In the genomic region with DNA sequence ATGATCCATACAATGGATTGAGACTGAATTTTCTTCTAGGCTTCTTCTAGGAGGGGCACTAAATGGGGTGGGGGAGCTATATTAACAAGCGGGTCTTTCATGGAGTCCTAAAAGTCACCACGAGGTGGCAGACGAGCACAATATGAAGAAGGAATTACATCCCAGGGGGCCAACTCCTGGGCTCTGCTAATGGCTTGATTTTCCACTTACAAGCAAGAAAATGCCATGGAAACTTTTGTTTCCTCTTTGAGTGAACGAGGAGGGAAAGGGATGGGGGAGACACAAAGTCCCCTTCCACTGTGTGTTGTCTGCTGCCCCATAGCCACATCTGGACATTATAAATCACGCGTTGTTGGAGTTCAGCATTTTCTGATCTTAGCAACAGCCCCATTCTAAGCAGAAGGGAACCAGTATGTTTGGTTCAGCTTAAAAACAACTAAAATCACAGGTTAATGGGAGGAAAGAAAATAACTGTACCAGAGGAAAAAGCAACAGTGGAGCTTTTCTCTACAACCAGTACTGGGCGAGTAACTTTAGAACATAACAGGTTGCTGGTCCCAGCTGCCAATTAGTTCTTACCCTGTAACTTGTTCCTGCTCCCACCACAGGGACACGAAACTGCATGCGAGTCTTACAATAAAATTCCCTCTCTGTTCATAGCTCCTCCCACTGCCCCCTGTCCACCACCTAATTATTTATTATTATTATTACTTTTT, we compare ENCODE assay signal across 8 cellular contexts.
DNase-seq lines count a peak whose midpoint lies in the region; ATAC-seq and TF ChIP-seq lines count a peak whose summit lies in the region.

No MANE protein-coding gene starts in this region.

- H3K4me1 ChIP-seq in SK-N-SH (ENCODE audit: control insufficient read depth in 1 of 2, insufficient read depth in 2 of 2, low read depth in 1 of 2, low read length in 1 of 2) = peaks cover 0 to 18% of the 10 kb centered on the region in 2 experiments; a peak in 2 of 4 replicates
- peaks cover 2% of the 10 kb centered on the region; the same call in 1 of the 2 replicates for H3K4me1 ChIP-seq in iPS DF 6.9 (ENCODE audit: control insufficient read depth, insufficient read depth, low read length)

- ATAC-seq in GM19372 (IDR thresholded peaks at IDR 0.05; ENCODE audit: low read depth, unreplicated experiment) (peak; percentile 76), GM21786 (IDR thresholded peaks at IDR 0.05; ENCODE audit: unreplicated experiment) (no peak)

- no peaks in the 10 kb centered on the region for H3F3A ChIP-seq in SK-N-SH (replicated peaks; ENCODE audit: insufficient read depth)

- H3K36me3 ChIP-seq in MG63 (no peaks in the 10 kb centered on the region), SK-N-SH (replicated peaks in 1 of 2; ENCODE audit: control insufficient read depth in 1 of 2, insufficient read depth in 2 of 2, low read length in 1 of 2) (no peaks in the 10 kb centered on the region), iPS DF 6.9 (ENCODE audit: control insufficient read depth, insufficient read depth, low read length) (no peaks in the 10 kb centered on the region)

- peaks cover 50% of the 10 kb centered on the region for H3K27me3 Mint-ChIP-seq in brain

- H3K27me3 ChIP-seq in MG63 = no peaks in the 10 kb centered on the region
- no peaks in the 10 kb centered on the region for H3K27me3 ChIP-seq in SK-N-SH (ENCODE audit: insufficient read depth)
- H3K27me3 ChIP-seq in iPS DF 6.9 (ENCODE audit: control insufficient read depth, insufficient read depth, low read length) = no peaks in the 10 kb centered on the region

- no peaks in the 10 kb centered on the region for H3K79me2 ChIP-seq in SK-N-SH (ENCODE audit: insufficient read depth)

- no peaks in the 10 kb centered on the region for H4K20me1 ChIP-seq in SK-N-SH (ENCODE audit: insufficient read depth)

- no peak overlapping the region for H3K9ac ChIP-seq in SK-N-SH

- no peak overlapping the region for H3K4me3 ChIP-seq in MG63
- no peak overlapping the region; a peak in 1 of 4 replicates for H3K4me3 ChIP-seq in SK-N-SH (ENCODE audit: low read depth in 2 of 2, low read length in 1 of 2)
- H3K4me3 ChIP-seq in iPS DF 6.9 (ENCODE audit: low read length) = no peak overlapping the region

- TF ChIP-seq RAD21 in SK-N-SH (IDR thresholded peaks at IDR 0.05; ENCODE audit: low read length) = peak; percentile 75

- H3K4me3 Mint-ChIP-seq in brain = peak overlapping the region in 4 of 5 experiments; percentile 14 to 42 (median 30)

- no peaks in the 10 kb centered on the region for H3K9me2 ChIP-seq in SK-N-SH

- TF ChIP-seq CTCF in SK-N-SH (IDR thresholded peaks at IDR 0.05) = peak; percentile 86
- peak; percentile 93 to 94 for TF ChIP-seq CTCF in brain (conservative IDR thresholded peaks at IDR 0.05)

- H3K4me1 Mint-ChIP-seq in brain = peaks cover 88% of the 10 kb centered on the region

- no peaks in the 10 kb centered on the region for H3K9me3 ChIP-seq in MG63
- no peaks in the 10 kb centered on the region for H3K9me3 ChIP-seq in SK-N-SH
- no peaks in the 10 kb centered on the region for H3K9me3 ChIP-seq in iPS DF 6.9 (ENCODE audit: control insufficient read depth, insufficient read depth, low read length)

- POLR2A ChIA-PET in SK-N-SH (lab: Yijun Ruan, JAX) = no interaction called here

- peak overlapping the region; percentile 60 to 88 (median 74) for H3K27ac Mint-ChIP-seq in brain

- no peaks in the 10 kb centered on the region for H3K36me3 Mint-ChIP-seq in brain

- peak; percentile 62 for DNase-seq in CD1c-positive myeloid dendritic cell (ENCODE audit: extremely low spot score)
- DNase-seq in MG63 = peak; percentile 44
- peak; percentile 69 for DNase-seq in SK-N-SH
- DNase-seq in iPS DF 6.9 (ENCODE audit: low read depth, low spot score) = peak; percentile 70
- DNase-seq in stimulated activated CD4-positive, alpha-beta T cell treated with anti-CD3 and anti-CD28 coated beads, Interleukin-12 subunit alpha, Interleukin-12 subunit beta, amount 100 ng/mL, for 48 hours (ENCODE audit: low read depth in 2 of 3, low spot score in 1 of 3) = peak in 2 of 3 donors; percentile 16 to 27

- CTCF ChIA-PET in SK-N-SH (lab: Yijun Ruan, JAX) = interaction anchor here (0.5 to 4.3 kb wide), 47 partner anchors 9 to 1877 kb away, joined by 3 to 36 read pairs (median 3); no protein-coding TSS in a partner anchor

- 46% methylated on average over 9 of the region's 9 CpGs for WGBS in SK-N-SH (ENCODE audit: low lambda C conversion rate)
- no CpG with 5 or more reads among the region's 9 CpGs for WGBS in iPS DF 6.9 (ENCODE audit: insufficient coverage, insufficient read length)

- H2AFZ ChIP-seq in SK-N-SH (ENCODE audit: low read depth) = no peak overlapping the region

- TF ChIP-seq EP300 in SK-N-SH (IDR thresholded peaks at IDR 0.05; ENCODE audit: borderline replicate concordance in 1 of 2, low read depth in 1 of 2, low read length in 1 of 2) = no peak

- no peak overlapping the region for H3K4me2 ChIP-seq in SK-N-SH

- H3K27ac ChIP-seq in SK-N-SH (ENCODE audit: low read depth in 2 of 2, low read length in 1 of 2) (no peak overlapping the region; a peak in 1 of 4 replicates), iPS DF 6.9 (ENCODE audit: low read length) (no peak overlapping the region)

- peaks cover 0 to 5% (median 0%) of the 10 kb centered on the region in 5 experiments for H3K9me3 Mint-ChIP-seq in brain

TF ChIP-seq in SK-N-SH, 30 proteins besides CTCF, POLR2A, EP300 and RAD21:
- TF ChIP-seq GATA2 (CRISPR knock-in tag; IDR thresholded peaks at IDR 0.05) (no peak), SMC3 (IDR thresholded peaks at IDR 0.05; ENCODE audit: low read depth, low read length) (peak; percentile 67), RXRA (IDR thresholded peaks at IDR 0.05; ENCODE audit: borderline replicate concordance, low read depth) (no peak), JUND (IDR thresholded peaks at IDR 0.05) (no peak)
- TF ChIP-seq, protein P1, sequence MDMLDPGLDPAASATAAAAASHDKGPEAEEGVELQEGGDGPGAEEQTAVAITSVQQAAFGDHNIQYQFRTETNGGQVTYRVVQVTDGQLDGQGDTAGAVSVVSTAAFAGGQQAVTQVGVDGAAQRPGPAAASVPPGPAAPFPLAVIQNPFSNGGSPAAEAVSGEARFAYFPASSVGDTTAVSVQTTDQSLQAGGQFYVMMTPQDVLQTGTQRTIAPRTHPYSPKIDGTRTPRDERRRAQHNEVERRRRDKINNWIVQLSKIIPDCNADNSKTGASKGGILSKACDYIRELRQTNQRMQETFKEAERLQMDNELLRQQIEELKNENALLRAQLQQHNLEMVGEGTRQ (IDR thresholded peaks at IDR 0.05; ENCODE audit: borderline replicate concordance, low read depth, low read length) = no peak
TF ChIP-seq in SK-N-SH: peak in this region for 1.
